ENCODE assay signal across 2 cellular contexts in the genomic region with DNA sequence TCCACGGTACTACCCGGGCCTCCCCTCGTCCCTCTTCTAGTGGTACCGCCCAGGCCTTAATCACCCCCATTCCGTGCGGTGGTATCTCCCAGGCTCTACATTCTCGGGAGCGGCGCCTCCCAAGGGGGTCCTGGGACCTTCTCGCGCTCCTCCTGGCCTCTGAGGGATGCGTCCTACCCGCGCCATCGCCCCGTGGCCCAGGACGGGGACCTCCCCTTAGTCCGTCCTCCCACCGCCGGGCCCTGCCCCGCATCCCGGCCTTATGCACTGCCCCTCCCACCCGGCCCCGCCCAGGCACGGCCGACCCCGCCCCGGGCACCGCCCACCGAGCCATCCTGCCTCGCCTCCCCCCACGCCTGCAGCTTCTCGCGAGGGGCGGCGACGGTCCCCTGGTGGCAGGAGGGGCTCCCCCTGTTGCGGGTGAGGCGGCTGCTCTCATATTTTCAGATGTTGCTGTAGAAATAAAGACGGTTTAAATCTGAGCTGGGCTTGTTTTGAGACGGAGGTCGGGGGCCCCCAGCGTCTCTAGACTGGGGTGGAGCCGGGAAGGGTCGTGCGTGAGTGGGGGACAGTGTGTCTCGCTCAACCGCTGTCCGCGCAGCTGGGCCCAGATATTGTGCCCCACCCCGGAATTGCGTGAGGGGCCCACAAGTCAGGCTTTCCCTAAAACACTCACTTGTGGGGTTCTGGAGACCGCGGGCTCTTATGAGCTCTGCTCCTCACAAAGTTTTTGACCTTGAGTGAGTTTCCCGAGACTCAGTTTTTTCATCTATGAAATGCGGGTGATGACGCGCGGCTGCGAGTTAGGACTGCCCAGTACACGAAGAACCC.
A peak's percentile ranks its signal among the peaks of the same experiment; 100 is the strongest.
TF ChIP-seq lines count a peak whose summit lies in the region.

No MANE protein-coding gene starts in this region.

TF ChIP-seq in Ishikawa, 13 proteins besides CTCF, POLR2A, EP300 and RAD21:
- no peak for TF ChIP-seq YY1 (IDR thresholded peaks at IDR 0.05; ENCODE audit: low read depth)
- TF ChIP-seq, protein P1, sequence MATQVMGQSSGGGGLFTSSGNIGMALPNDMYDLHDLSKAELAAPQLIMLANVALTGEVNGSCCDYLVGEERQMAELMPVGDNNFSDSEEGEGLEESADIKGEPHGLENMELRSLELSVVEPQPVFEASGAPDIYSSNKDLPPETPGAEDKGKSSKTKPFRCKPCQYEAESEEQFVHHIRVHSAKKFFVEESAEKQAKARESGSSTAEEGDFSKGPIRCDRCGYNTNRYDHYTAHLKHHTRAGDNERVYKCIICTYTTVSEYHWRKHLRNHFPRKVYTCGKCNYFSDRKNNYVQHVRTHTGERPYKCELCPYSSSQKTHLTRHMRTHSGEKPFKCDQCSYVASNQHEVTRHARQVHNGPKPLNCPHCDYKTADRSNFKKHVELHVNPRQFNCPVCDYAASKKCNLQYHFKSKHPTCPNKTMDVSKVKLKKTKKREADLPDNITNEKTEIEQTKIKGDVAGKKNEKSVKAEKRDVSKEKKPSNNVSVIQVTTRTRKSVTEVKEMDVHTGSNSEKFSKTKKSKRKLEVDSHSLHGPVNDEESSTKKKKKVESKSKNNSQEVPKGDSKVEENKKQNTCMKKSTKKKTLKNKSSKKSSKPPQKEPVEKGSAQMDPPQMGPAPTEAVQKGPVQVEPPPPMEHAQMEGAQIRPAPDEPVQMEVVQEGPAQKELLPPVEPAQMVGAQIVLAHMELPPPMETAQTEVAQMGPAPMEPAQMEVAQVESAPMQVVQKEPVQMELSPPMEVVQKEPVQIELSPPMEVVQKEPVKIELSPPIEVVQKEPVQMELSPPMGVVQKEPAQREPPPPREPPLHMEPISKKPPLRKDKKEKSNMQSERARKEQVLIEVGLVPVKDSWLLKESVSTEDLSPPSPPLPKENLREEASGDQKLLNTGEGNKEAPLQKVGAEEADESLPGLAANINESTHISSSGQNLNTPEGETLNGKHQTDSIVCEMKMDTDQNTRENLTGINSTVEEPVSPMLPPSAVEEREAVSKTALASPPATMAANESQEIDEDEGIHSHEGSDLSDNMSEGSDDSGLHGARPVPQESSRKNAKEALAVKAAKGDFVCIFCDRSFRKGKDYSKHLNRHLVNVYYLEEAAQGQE (IDR thresholded peaks at IDR 0.05; ENCODE audit: low read depth) = no peak
- TF ChIP-seq TEAD4 (IDR thresholded peaks at IDR 0.05) = no peak
- TF ChIP-seq CREB1 (IDR thresholded peaks at IDR 0.05; ENCODE audit: low read depth) = no peak
- peak; percentile 82 for TF ChIP-seq ZBTB7A (IDR thresholded peaks at IDR 0.05; ENCODE audit: low read depth)
- TF ChIP-seq CEBPB (IDR thresholded peaks at IDR 0.05) = no peak
- no peak for TF ChIP-seq EGR1 (IDR thresholded peaks at IDR 0.05)
- TF ChIP-seq TCF12 (IDR thresholded peaks at IDR 0.05; ENCODE audit: low read depth) = peak; percentile 7
- TF ChIP-seq, protein P2, sequence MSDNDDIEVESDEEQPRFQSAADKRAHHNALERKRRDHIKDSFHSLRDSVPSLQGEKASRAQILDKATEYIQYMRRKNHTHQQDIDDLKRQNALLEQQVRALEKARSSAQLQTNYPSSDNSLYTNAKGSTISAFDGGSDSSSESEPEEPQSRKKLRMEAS (IDR thresholded peaks at IDR 0.05) = no peak
- TF ChIP-seq, protein P3, sequence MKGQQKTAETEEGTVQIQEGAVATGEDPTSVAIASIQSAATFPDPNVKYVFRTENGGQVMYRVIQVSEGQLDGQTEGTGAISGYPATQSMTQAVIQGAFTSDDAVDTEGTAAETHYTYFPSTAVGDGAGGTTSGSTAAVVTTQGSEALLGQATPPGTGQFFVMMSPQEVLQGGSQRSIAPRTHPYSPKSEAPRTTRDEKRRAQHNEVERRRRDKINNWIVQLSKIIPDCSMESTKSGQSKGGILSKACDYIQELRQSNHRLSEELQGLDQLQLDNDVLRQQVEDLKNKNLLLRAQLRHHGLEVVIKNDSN (IDR thresholded peaks at IDR 0.05) = no peak
- 0 out of 2 replicates have a peak, but pooled peaks have one; percentile 23 for TF ChIP-seq FOXM1 (IDR thresholded peaks at IDR 0.05; ENCODE audit: borderline replicate concordance, low read depth)
- TF ChIP-seq NFIC (IDR thresholded peaks at IDR 0.05) = 0 out of 2 replicates have a peak, but pooled peaks have one; percentile 22
- TF ChIP-seq TAF1 (IDR thresholded peaks at IDR 0.05; ENCODE audit: low read depth) = peak; percentile 34; the same call in 1 of the 2 replicates

TF ChIP-seq in SK-N-SH, 30 proteins besides CTCF, POLR2A, EP300 and RAD21:
- TF ChIP-seq, protein P4, sequence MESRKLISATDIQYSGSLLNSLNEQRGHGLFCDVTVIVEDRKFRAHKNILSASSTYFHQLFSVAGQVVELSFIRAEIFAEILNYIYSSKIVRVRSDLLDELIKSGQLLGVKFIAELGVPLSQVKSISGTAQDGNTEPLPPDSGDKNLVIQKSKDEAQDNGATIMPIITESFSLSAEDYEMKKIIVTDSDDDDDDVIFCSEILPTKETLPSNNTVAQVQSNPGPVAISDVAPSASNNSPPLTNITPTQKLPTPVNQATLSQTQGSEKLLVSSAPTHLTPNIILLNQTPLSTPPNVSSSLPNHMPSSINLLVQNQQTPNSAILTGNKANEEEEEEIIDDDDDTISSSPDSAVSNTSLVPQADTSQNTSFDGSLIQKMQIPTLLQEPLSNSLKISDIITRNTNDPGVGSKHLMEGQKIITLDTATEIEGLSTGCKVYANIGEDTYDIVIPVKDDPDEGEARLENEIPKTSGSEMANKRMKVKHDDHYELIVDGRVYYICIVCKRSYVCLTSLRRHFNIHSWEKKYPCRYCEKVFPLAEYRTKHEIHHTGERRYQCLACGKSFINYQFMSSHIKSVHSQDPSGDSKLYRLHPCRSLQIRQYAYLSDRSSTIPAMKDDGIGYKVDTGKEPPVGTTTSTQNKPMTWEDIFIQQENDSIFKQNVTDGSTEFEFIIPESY (IDR thresholded peaks at IDR 0.05; ENCODE audit: borderline replicate concordance, low read depth) = peak; percentile 94
- TF ChIP-seq JUND (IDR thresholded peaks at IDR 0.05) = peak; percentile 4; the same call in 1 of the 2 replicates
- peak; percentile 98 for TF ChIP-seq CHD2 (IDR thresholded peaks at IDR 0.05; ENCODE audit: low read length, partially characterized antibody)
- no peak for TF ChIP-seq ELF1 (IDR thresholded peaks at IDR 0.05)
- peak; percentile 50; the same call in 1 of the 2 replicates for TF ChIP-seq POLR2AphosphoS5 (IDR thresholded peaks at IDR 0.05; ENCODE audit: low read depth, low read length)
- TF ChIP-seq, protein P1 (IDR thresholded peaks at IDR 0.05; ENCODE audit: low read depth, low read length) = no peak
- no peak for TF ChIP-seq EZH2phosphoT487 (IDR thresholded peaks at IDR 0.05; ENCODE audit: borderline replicate concordance, low read depth)
- TF ChIP-seq, protein P2 (IDR thresholded peaks at IDR 0.05; ENCODE audit: low read depth) = 0 out of 2 replicates have a peak, but pooled peaks have one; percentile 5
- peak; percentile 30; the same call in 1 of the 2 replicates for TF ChIP-seq MXI1 (IDR thresholded peaks at IDR 0.05; ENCODE audit: low read depth, low read length)
- peak; percentile 10; the same call in 1 of the 2 replicates for TF ChIP-seq TCF12 (IDR thresholded peaks at IDR 0.05)
